16 cellular contexts compared by ENCODE assay signal in the genomic region with DNA sequence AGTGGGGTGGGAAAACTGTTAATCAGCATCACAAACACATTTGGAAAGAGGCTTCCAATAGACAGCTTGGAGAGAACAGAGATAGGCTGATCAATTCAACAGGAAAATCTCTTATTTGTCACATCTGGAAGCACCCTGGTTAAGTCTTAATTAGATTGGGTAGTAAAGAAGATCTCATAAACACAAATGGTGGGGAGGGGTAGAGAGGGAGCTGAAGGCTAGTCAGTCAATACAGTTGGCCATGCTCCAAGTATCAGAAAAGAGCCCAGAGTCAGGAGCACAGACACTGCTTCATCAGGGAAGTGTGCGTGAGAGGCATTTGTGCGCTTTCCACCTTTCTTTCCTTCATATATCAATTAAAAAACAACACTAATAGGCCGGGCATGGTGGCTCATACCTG.
A peak's percentile ranks its signal among the peaks of the same experiment; 100 is the strongest.
DNase-seq lines count a peak whose midpoint lies in the region; TF ChIP-seq lines count a peak whose summit lies in the region.
"Had no signal": no experiment of that assay in that cellular context is flagged by ENCODE, and none has a peak within 500 bp of the region (broad histone marks: within the 10 kb centered on the region; RNA-seq: fewer than 3 reads in every experiment).

No MANE protein-coding gene starts in this region.

- H3K36me3 ChIP-seq in neural progenitor cell = no peaks in the 10 kb centered on the region

- H3K27ac Mint-ChIP-seq in brain = peak overlapping the region in 4 of 5 experiments; percentile 17 to 87 (median 64)
- H3K27ac Mint-ChIP-seq in neural progenitor cell = no peak overlapping the region
- H3K27ac Mint-ChIP-seq: CD4-positive, alpha-beta memory T cell; GM23338 had no signal

- H3K27me3 ChIP-seq in neural progenitor cell = no peaks in the 10 kb centered on the region

- peaks cover 35% of the 10 kb centered on the region for H3K4me1 ChIP-seq in neural progenitor cell

- H3K36me3 Mint-ChIP-seq in brain = no peaks in the 10 kb centered on the region
- H3K36me3 Mint-ChIP-seq in neural progenitor cell = no peaks in the 10 kb centered on the region
- H3K36me3 Mint-ChIP-seq: CD4-positive, alpha-beta memory T cell had no signal

- no peaks in the 10 kb centered on the region for H4K20me1 ChIP-seq in neural progenitor cell (ENCODE audit: low read depth)

- no peaks in the 10 kb centered on the region for H3K9me3 Mint-ChIP-seq in brain
- H3K9me3 Mint-ChIP-seq in neural progenitor cell = peaks cover 2% of the 10 kb centered on the region
- H3K9me3 Mint-ChIP-seq: GM23338, H9 had no signal

- no peak overlapping the region for H3K4me3 ChIP-seq in neural progenitor cell
- H3K4me3 ChIP-seq: GM23338 had no signal

- H3K79me2 ChIP-seq in neural progenitor cell (ENCODE audit: low read depth) = no peaks in the 10 kb centered on the region

- H3K4me3 Mint-ChIP-seq in brain = no peak overlapping the region
- H3K4me3 Mint-ChIP-seq in neural progenitor cell = no peak overlapping the region
- H3K4me3 Mint-ChIP-seq: CD4-positive, alpha-beta memory T cell; GM23338; H9 had no signal

- H3K27ac ChIP-seq in neural progenitor cell = peak overlapping the region; percentile 53

- no peak overlapping the region for H3K9ac ChIP-seq in neural progenitor cell

- TF ChIP-seq CTCF in brain (conservative IDR thresholded peaks at IDR 0.05) = no peak
- TF ChIP-seq CTCF in neural progenitor cell (IDR thresholded peaks at IDR 0.05) = no peak

- H3K9me3 ChIP-seq in neural progenitor cell (ENCODE audit: low read depth) = no peaks in the 10 kb centered on the region

- peak; percentile 99 for DNase-seq in NCI-H82 treated with DMSO at 0.1 percent for 48 hours (lab: John Stamatoyannopoulos, UW; ENCODE audit: unreplicated experiment)
- peak; percentile 70 for DNase-seq in SK-N-DZ (ENCODE audit: low spot score)
- no peak for DNase-seq in neural progenitor cell (ENCODE audit: low spot score)
- DNase-seq in NCI-H526 (lab: John Stamatoyannopoulos, UW) = no peak
- DNase-seq in NCI-H2171 treated with DMSO at 0.1 percent for 48 hours (lab: John Stamatoyannopoulos, UW) = no peak
- no peak for DNase-seq in NCI-H187 (lab: John Stamatoyannopoulos, UW)
- DNase-seq: C1 segment of cervical spinal cord; Calu3; CD4-positive, alpha-beta memory T cell; COR-L47; DMS53; DMS79 treated with DMSO at 0.1 percent for 48 hours; GF-D8; H9 had no signal

- H3K4me2 ChIP-seq in neural progenitor cell = peak overlapping the region; percentile 19
- H3K4me2 ChIP-seq: GM23338 had no signal

- no peaks in the 10 kb centered on the region for H3K27me3 Mint-ChIP-seq in brain
- no peaks in the 10 kb centered on the region for H3K27me3 Mint-ChIP-seq in neural progenitor cell (ENCODE audit: insufficient read depth, low read depth)
- H3K27me3 Mint-ChIP-seq: CD4-positive, alpha-beta memory T cell had no signal

- H3K4me1 Mint-ChIP-seq in brain (peaks cover 37% of the 10 kb centered on the region), neural progenitor cell (peaks cover 25% of the 10 kb centered on the region)
- H3K4me1 Mint-ChIP-seq: CD4-positive, alpha-beta memory T cell had no signal

- H3F3A ChIP-seq in neural progenitor cell (ENCODE audit: low read depth) = peaks cover 6% of the 10 kb centered on the region

- H2AFZ ChIP-seq in neural progenitor cell (replicated peaks) = no peak overlapping the region
- H2AFZ ChIP-seq: GM23338 had no signal

Comparison
In these comparisons a context has a peak if more than half of its experiments do, and no peak if none do; other contexts are left out.
1. DNase-seq: peak in NCI-H82 treated with DMSO at 0.1 percent for 48 hours (single experiment) and SK-N-DZ (single experiment); none in neural progenitor cell (single experiment), NCI-H526 (0 of 2), NCI-H2171 treated with DMSO at 0.1 percent for 48 hours (single experiment) and NCI-H187 (0 of 2).